ENCODE assay signal across 18 cellular contexts in the genomic region with DNA sequence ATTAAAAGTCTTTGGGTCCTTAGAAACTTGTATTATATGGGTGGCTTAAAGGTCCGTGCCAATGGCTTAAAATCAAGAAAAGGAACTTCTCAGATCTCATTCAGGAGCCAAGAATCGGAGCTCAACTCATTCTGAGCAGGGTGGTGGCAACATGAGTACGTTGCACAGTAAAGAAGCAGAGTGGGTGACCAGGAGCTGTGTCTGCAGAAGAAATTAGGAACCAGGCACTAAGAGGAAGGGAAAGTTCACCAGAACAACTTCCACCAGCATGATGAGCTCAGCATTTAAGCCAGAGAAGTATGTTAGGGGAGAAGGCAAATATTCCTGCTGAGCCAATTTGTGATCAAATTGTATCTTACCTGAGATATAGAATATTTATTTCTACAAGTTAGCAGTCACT.
DNase-seq lines count a peak whose midpoint lies in the region; ATAC-seq and TF ChIP-seq lines count a peak whose summit lies in the region.
"Had no signal": no experiment of that assay in that cellular context is flagged by ENCODE, and none has a peak within 500 bp of the region (broad histone marks: within the 10 kb centered on the region; RNA-seq: fewer than 3 reads in every experiment).

No MANE protein-coding gene starts in this region.

- peaks cover 0 to 18% (median 0%) of the 10 kb centered on the region in 9 donors for H3K4me1 ChIP-seq in heart right ventricle
- H3K4me1 ChIP-seq in effector memory CD4-positive, alpha-beta T cell (ENCODE audit: control insufficient read depth, insufficient read depth, low read length, poor library complexity, severe bottlenecking): no peaks in the 10 kb centered on the region
- H3K4me1 ChIP-seq: sigmoid colon had no signal

- H3K27ac ChIP-seq in HL-60 (replicated peaks) (no peak overlapping the region), heart right ventricle (peak overlapping the region in 1 of 10 donors; percentile 69)
- H3K27ac ChIP-seq in effector memory CD4-positive, alpha-beta T cell (ENCODE audit: insufficient read depth, low read length, poor library complexity, severe bottlenecking): no peak overlapping the region
- H3K27ac ChIP-seq: sigmoid colon, SJSA1, thoracic aorta had no signal

- H3K27me3 ChIP-seq in HL-60 (ENCODE audit: insufficient read depth, poor library complexity, severe bottlenecking) (no peaks in the 10 kb centered on the region), heart right ventricle (no peaks in the 10 kb centered on the region)
- no peaks in the 10 kb centered on the region for H3K27me3 ChIP-seq in effector memory CD4-positive, alpha-beta T cell (replicated peaks; ENCODE audit: control insufficient read depth, insufficient read depth, low read length, poor library complexity, severe bottlenecking)
- H3K27me3 ChIP-seq: sigmoid colon, SJSA1 had no signal

- H3K9me3 ChIP-seq in heart right ventricle: no peaks in the 10 kb centered on the region
- no peaks in the 10 kb centered on the region for H3K9me3 ChIP-seq in effector memory CD4-positive, alpha-beta T cell (ENCODE audit: control insufficient read depth, low read length)
- H3K9me3 ChIP-seq: sigmoid colon, SJSA1, thoracic aorta had no signal

- H3K4me3 ChIP-seq in HL-60 (replicated peaks; ENCODE audit: insufficient read depth, low read length) (no peak overlapping the region), heart right ventricle (no peak overlapping the region)
- H3K4me3 ChIP-seq in effector memory CD4-positive, alpha-beta T cell (ENCODE audit: insufficient read depth, low read depth, low read length, poor library complexity, severe bottlenecking): no peak overlapping the region
- H3K4me3 ChIP-seq: sigmoid colon, SJSA1, thoracic aorta had no signal

- TF ChIP-seq CTCF in HL-60 (IDR thresholded peaks at IDR 0.05; ENCODE audit: insufficient read depth, low read length) (no peak), heart right ventricle (IDR thresholded peaks at IDR 0.05) (no peak)

- intact Hi-C loops in heart right ventricle (cut with DNase I): no loop called here
- intact Hi-C loops in sciatic nerve (cut with DNase I): no loop called here

- 82 to 92% methylated on average over 3 of the region's 3 CpGs for WGBS in heart right ventricle, 2 donors

- ATAC-seq in heart right ventricle (peak in 6 of 8 donors; percentile 33 to 79 (median 66)), sciatic nerve (peak; percentile 72)
- ATAC-seq: activated CD8-positive, alpha-beta memory T cell treated with anti-CD3 and anti-CD28 coated beads, Interleukin-2, amount 10 ng/mL, durations not matched to agents 7 days and 5 days; activated naive CD8-positive, alpha-beta T cell treated with anti-CD3 and anti-CD28 coated beads, Interleukin-2, amount 50 U/mL, for 24 hours; stimulated activated effector memory CD8-positive, alpha-beta T cell treated with anti-CD3 and anti-CD28 coated beads, Interleukin-12 subunit alpha, Interleukin-12 subunit beta, amount 100 ng/mL, for 72 hours had no signal

- DNase-seq in HL-60 (ENCODE audit: low read depth in 1 of 2, low spot score in 1 of 2) (peak; percentile 18 to 44), RPMI8226 (peak; percentile 35), heart right ventricle (no peak), sciatic nerve (ENCODE audit: low spot score) (no peak), retina (no peak), NCI-H146 (lab: John Stamatoyannopoulos, UW) (no peak)
- DNase-seq in effector memory CD4-positive, alpha-beta T cell: no peak
- DNase-seq: activated CD4-positive, CD25-positive, alpha-beta regulatory T cell treated with anti-CD3 and anti-CD28 coated beads, Interleukin-2, amount 50 U/mL, for 72 hours; activated CD8-positive, alpha-beta memory T cell treated with anti-CD3 and anti-CD28 coated beads, Interleukin-2, amount 10 ng/mL, durations not matched to agents 7 days and 5 days; activated naive CD8-positive, alpha-beta T cell treated with anti-CD3 and anti-CD28 coated beads, Interleukin-2, amount 50 U/mL, for 24 hours; cortex of kidney; KG1; NCI-H1105; NCI-H526; sigmoid colon had no signal

- no peaks in the 10 kb centered on the region for H3K36me3 ChIP-seq in heart right ventricle
- no peaks in the 10 kb centered on the region for H3K36me3 ChIP-seq in effector memory CD4-positive, alpha-beta T cell (ENCODE audit: control insufficient read depth, insufficient read depth, low read length)
- H3K36me3 ChIP-seq: sigmoid colon, SJSA1, thoracic aorta had no signal

Comparison
In these comparisons a context has a peak if more than half of its experiments do, and no peak if none do; other contexts are left out.
1. DNase-seq: peak in HL-60 (2 of 2) and RPMI8226 (single experiment); none in heart right ventricle (0 of 2), sciatic nerve (single experiment), retina (single experiment), effector memory CD4-positive, alpha-beta T cell (0 of 3) and NCI-H146 (single experiment).